ENCODE assay signal across 15 cellular contexts in genomic region chr3:21533047-21533446, GRCh38.
DNase-seq lines count a peak whose midpoint lies in the region; ATAC-seq lines count a peak whose summit lies in the region.
"Had no signal": no experiment of that assay in that cellular context is flagged by ENCODE, and none has a peak within 500 bp of the region (broad histone marks: within the 10 kb centered on the region; RNA-seq: fewer than 3 reads in every experiment).

No MANE protein-coding gene starts in this region.

- ATAC-seq in effector memory CD8-positive, alpha-beta T cell (replicated peaks), result no peak
- ATAC-seq in HG02870 (IDR thresholded peaks at IDR 0.05; ENCODE audit: unreplicated experiment), result no peak

- no peaks in the 10 kb centered on the region for H3K4me1 Mint-ChIP-seq in effector memory CD8-positive, alpha-beta T cell (ENCODE audit: low read depth in 2 of 2)
- H3K4me1 Mint-ChIP-seq: CD4-positive, CD25-positive, alpha-beta regulatory T cell had no signal

- DNase-seq in NCI-H1417 (lab: John Stamatoyannopoulos, UW), result peak in 2 of 3 experiments; percentile 5 to 74
- no peak for DNase-seq in NCI-H1417 treated with DMSO at 0.1 percent for 48 hours (lab: John Stamatoyannopoulos, UW)
- peak; percentile 21 to 46 for DNase-seq in NCI-H187 (lab: John Stamatoyannopoulos, UW)
- DNase-seq in SKM-1 (lab: John Stamatoyannopoulos, UW; ENCODE audit: unreplicated experiment), result peak; percentile 41
- DNase-seq in NCI-H510A treated with DMSO at 0.1 percent for 48 hours (lab: John Stamatoyannopoulos, UW), result no peak
- DNase-seq in occipital lobe (lab: John Stamatoyannopoulos, UW), result no peak
- no peak for DNase-seq in effector memory CD8-positive, alpha-beta T cell
- DNase-seq: 8988T; CD4-positive, CD25-positive, alpha-beta regulatory T cell; DMS53; H7; NCI-H2081; NCI-H82 had no signal

- no peak overlapping the region for H3K4me3 Mint-ChIP-seq in effector memory CD8-positive, alpha-beta T cell
- H3K4me3 Mint-ChIP-seq: CD4-positive, CD25-positive, alpha-beta regulatory T cell; T-helper 1 cell treated with Interleukin-12 subunit alpha and Interleukin-12 subunit beta and Interleukin-4 antibody, amounts not matched to agents 30 μg/mL and 1 μg/mL, for 36 hours had no signal

- H3K27ac Mint-ChIP-seq in effector memory CD8-positive, alpha-beta T cell, result no peak overlapping the region
- H3K27ac Mint-ChIP-seq: CD4-positive, CD25-positive, alpha-beta regulatory T cell; T-helper 1 cell treated with Interleukin-12 subunit alpha and Interleukin-12 subunit beta and Interleukin-4 antibody, amounts not matched to agents 30 μg/mL and 1 μg/mL, for 36 hours had no signal

- peaks cover 0 to 18% of the 10 kb centered on the region in 2 donors for H3K9me3 Mint-ChIP-seq in effector memory CD8-positive, alpha-beta T cell

- no peaks in the 10 kb centered on the region for H3K27me3 Mint-ChIP-seq in effector memory CD8-positive, alpha-beta T cell
- H3K27me3 Mint-ChIP-seq: CD4-positive, CD25-positive, alpha-beta regulatory T cell had no signal

- no peaks in the 10 kb centered on the region for H3K36me3 Mint-ChIP-seq in effector memory CD8-positive, alpha-beta T cell (ENCODE audit: insufficient read depth)
- H3K36me3 Mint-ChIP-seq: CD4-positive, CD25-positive, alpha-beta regulatory T cell had no signal

Comparison
In these comparisons a context has a peak if more than half of its experiments do, and no peak if none do; other contexts are left out.
1. DNase-seq: peak in NCI-H1417 (2 of 3), NCI-H187 (2 of 2) and SKM-1 (single experiment); none in NCI-H1417 treated with DMSO at 0.1 percent for 48 hours (single experiment), NCI-H510A treated with DMSO at 0.1 percent for 48 hours (single experiment), occipital lobe (single experiment) and effector memory CD8-positive, alpha-beta T cell (0 of 3).